In the genomic region with DNA sequence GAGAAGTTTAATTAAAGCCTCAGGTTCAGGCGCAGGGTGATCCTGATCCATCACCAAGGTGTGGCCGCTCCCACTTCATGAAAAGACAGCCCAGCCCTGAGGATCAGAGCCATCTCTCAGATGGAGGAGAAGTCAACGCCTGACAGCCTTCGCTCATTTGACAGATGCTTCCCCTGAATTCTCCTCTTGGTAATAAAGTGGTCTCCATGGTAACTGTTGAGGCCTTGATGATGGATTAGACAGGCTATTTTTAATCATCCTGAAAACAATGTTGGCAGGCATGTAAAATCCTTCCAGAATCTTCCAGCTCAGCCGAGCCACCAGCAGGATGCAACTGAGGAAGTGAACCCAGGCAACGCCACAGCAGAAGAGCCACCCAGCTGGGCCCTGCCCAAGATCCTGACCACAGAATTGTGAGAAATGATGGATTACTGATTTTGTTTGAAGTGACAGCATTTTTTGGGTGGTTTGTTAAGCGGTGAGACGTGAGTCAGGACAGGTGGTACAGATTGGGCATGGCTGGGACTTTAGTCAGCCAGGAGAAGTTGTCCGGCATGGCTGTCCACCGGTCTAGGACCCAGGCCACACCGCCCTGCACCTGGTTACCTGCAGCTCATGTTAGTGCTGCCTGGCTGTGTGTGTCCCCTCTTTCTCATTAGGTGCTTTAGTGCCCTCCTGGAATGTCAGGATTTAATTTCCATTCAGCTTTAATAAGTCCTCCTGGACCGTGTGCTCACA, we compare ENCODE assay signal across 15 cellular contexts.
"Had no signal": no experiment of that assay in that cellular context is flagged by ENCODE, and none has a peak within 500 bp of the region (broad histone marks: within the 10 kb centered on the region; RNA-seq: fewer than 3 reads in every experiment).

No MANE protein-coding gene starts in this region.

- FAIRE-seq: endothelial cell of umbilical vein had no signal

- DNase-seq: activated CD4-positive, alpha-beta T cell treated with anti-CD3 and anti-CD28 coated beads for 4 hours; activated CD8-positive, alpha-beta memory T cell treated with anti-CD3 and anti-CD28 coated beads, Interleukin-2, amount 50 U/mL, for 4 hours; activated CD8-positive, alpha-beta T cell treated with anti-CD3 and anti-CD28 coated beads for 36 hours; activated naive CD8-positive, alpha-beta T cell treated with anti-CD3 and anti-CD28 coated beads, Interleukin-2, amount 50 U/mL, for 24 hours; activated T-cell treated with anti-CD3 and anti-CD28 coated beads, Interleukin-2, amount 50 U/mL, for 72 hours; foreskin melanocyte; head of caudate nucleus; nephron progenitor cell; ovary; stomach; T-helper 9 cell had no signal

- H3K9me3 ChIP-seq: ascending aorta, ovary had no signal

- H3K4me3 Mint-ChIP-seq: activated CD8-positive, alpha-beta T cell treated with anti-CD3 and anti-CD28 coated beads for 36 hours; activated naive CD8-positive, alpha-beta T cell treated with anti-CD3 and anti-CD28 coated beads, Interleukin-2, amount 50 U/mL, for 24 hours; activated T-cell treated with anti-CD3 and anti-CD28 coated beads, Interleukin-2, amount 50 U/mL, for 72 hours; memory B cell; nephron progenitor cell had no signal

- H3K4me1 ChIP-seq: ascending aorta had no signal

- H3K9me3 Mint-ChIP-seq: activated naive CD8-positive, alpha-beta T cell treated with anti-CD3 and anti-CD28 coated beads, Interleukin-2, amount 50 U/mL, for 24 hours; activated T-cell treated with anti-CD3 and anti-CD28 coated beads, Interleukin-2, amount 50 U/mL, for 72 hours; memory B cell had no signal

- H3K36me3 Mint-ChIP-seq: memory B cell had no signal

- H3K36me3 ChIP-seq: ascending aorta, ovary, stomach had no signal

- ATAC-seq: activated CD8-positive, alpha-beta T cell treated with anti-CD3 and anti-CD28 coated beads for 36 hours; activated naive CD8-positive, alpha-beta T cell treated with anti-CD3 and anti-CD28 coated beads, Interleukin-2, amount 50 U/mL, for 24 hours; activated T-cell treated with anti-CD3 and anti-CD28 coated beads, Interleukin-2, amount 50 U/mL, for 72 hours had no signal

- H3K4me3 ChIP-seq: ascending aorta, ovary, stomach had no signal

- H3K27ac ChIP-seq: ascending aorta, ovary, stomach, VCaP had no signal

- H3K27ac Mint-ChIP-seq: activated CD8-positive, alpha-beta T cell treated with anti-CD3 and anti-CD28 coated beads for 36 hours; activated naive CD8-positive, alpha-beta T cell treated with anti-CD3 and anti-CD28 coated beads, Interleukin-2, amount 50 U/mL, for 24 hours; activated T-cell treated with anti-CD3 and anti-CD28 coated beads, Interleukin-2, amount 50 U/mL, for 72 hours; memory B cell; nephron progenitor cell had no signal

- H3K27me3 ChIP-seq: ascending aorta, ovary had no signal
